18 cellular contexts compared by ENCODE assay signal in the genomic region with DNA sequence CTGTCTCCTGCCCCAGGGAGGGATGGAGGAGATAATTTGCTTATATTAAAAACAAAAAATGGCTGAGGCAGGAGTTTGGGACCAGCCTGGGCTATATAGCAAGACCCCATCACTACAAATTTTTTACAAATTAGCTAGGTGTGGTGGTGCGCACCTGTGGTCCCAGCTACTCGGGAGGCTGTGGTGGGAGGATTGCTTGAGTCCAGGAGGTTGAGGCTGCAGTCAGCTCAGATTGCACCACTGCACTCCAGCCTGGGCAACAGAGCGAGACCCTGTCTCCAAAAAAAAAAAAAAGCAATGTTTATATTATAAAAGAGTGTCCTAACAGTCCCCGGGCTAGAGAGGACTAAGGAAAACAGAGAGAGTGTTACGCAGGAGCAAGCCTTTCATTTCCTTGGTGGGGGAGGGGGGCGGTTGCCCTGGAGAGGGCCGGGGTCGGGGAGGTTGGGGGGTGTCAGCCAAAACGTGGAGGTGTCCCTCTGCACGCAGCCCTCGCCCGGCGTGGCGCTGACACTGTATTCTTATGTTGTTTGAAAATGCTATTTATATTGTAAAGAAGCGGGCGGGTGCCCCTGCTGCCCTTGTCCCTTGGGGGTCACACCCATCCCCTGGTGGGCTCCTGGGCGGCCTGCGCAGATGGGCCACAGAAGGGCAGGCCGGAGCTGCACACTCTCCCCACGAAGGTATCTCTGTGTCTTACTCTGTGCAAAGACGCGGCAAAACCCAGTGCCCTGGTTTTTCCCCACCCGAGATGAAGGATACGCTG.
A peak's percentile ranks its signal among the peaks of the same experiment; 100 is the strongest.
DNase-seq lines count a peak whose midpoint lies in the region; ATAC-seq, FAIRE-seq and TF ChIP-seq lines count a peak whose summit lies in the region.
"Had no signal": no experiment of that assay in that cellular context is flagged by ENCODE, and none has a peak within 500 bp of the region (broad histone marks: within the 10 kb centered on the region; RNA-seq: fewer than 3 reads in every experiment).

No MANE protein-coding gene starts in this region.

- H3K9me3 Mint-ChIP-seq in naive B cell: peaks cover 0 to 7% (median 0%) of the 10 kb centered on the region in 7 donors
- H3K9me3 Mint-ChIP-seq in stimulated activated memory B cell treated with anti-CD40 and anti-IgM and Interleukin-4, amounts not matched to agents 10 μg/mL and 1 μg/mL and 100 μg/mL, for 72 hours: peaks cover 3% of the 10 kb centered on the region

- H3K27me3 Mint-ChIP-seq in naive B cell: no peaks in the 10 kb centered on the region
- no peaks in the 10 kb centered on the region for H3K27me3 Mint-ChIP-seq in stimulated activated memory B cell treated with anti-CD40 and anti-IgM and Interleukin-4, amounts not matched to agents 10 μg/mL and 1 μg/mL and 100 μg/mL, for 72 hours

- H3K4me1 Mint-ChIP-seq in naive B cell: peaks cover 11 to 20% (median 15%) of the 10 kb centered on the region in 3 donors
- no peaks in the 10 kb centered on the region for H3K4me1 Mint-ChIP-seq in stimulated activated memory B cell treated with anti-CD40 and anti-IgM and Interleukin-4, amounts not matched to agents 10 μg/mL and 1 μg/mL and 100 μg/mL, for 72 hours

- H3K27me3 ChIP-seq in H7 (ENCODE audit: control insufficient read depth, insufficient read depth, low read length): no peaks in the 10 kb centered on the region
- H3K27me3 ChIP-seq: BLaER1 treated with 17β-estradiol and CSF1 and Interleukin-3, amounts not matched to agents 10 nM and 100 nM had no signal

- no peak for TF ChIP-seq CTCF in D721Med (IDR thresholded peaks at IDR 0.05; ENCODE audit: insufficient read depth, missing control alignments)

- peak; percentile 12 for DNase-seq in D721Med (ENCODE audit: insufficient read length, low spot score)
- peak; percentile 56 for DNase-seq in H7
- no peak for DNase-seq in naive B cell
- DNase-seq in NCI-H1694 (lab: John Stamatoyannopoulos, UW): no peak
- DNase-seq in activated CD4-positive, alpha-beta T cell treated with anti-CD3 and anti-CD28 coated beads for 4 hours: no peak
- DNase-seq: Calu3, IMR-90, MM.1S, NCI-H1092 treated with DMSO at 0.1 percent for 48 hours, NCI-H146, NCI-H2081 treated with DMSO at 0.1 percent for 48 hours, NCI-H446 treated with DMSO at 0.1 percent for 48 hours, SHP77 treated with DMSO at 0.1 percent for 48 hours had no signal

- ATAC-seq in naive B cell (ENCODE audit: low read depth in 2 of 2) (no peak), HG02610 (IDR thresholded peaks at IDR 0.05; ENCODE audit: unreplicated experiment) (no peak)
- ATAC-seq in stimulated activated memory B cell treated with anti-CD40 and anti-IgM and Interleukin-4, amounts not matched to agents 10 μg/mL and 1 μg/mL and 100 μg/mL, for 72 hours: no peak

- H3K36me3 Mint-ChIP-seq in naive B cell: peaks cover 0 to 8% of the 10 kb centered on the region in 2 donors
- peaks cover 33% of the 10 kb centered on the region for H3K36me3 Mint-ChIP-seq in stimulated activated memory B cell treated with anti-CD40 and anti-IgM and Interleukin-4, amounts not matched to agents 10 μg/mL and 1 μg/mL and 100 μg/mL, for 72 hours

- H3K36me3 ChIP-seq in H7 (replicated peaks; ENCODE audit: control insufficient read depth, insufficient read depth, low read length): no peaks in the 10 kb centered on the region

- no peak overlapping the region for H3K4me3 Mint-ChIP-seq in naive B cell
- H3K4me3 Mint-ChIP-seq in stimulated activated memory B cell treated with anti-CD40 and anti-IgM and Interleukin-4, amounts not matched to agents 10 μg/mL and 1 μg/mL and 100 μg/mL, for 72 hours: no peak overlapping the region
- H3K4me3 Mint-ChIP-seq: CD8-positive, alpha-beta T cell had no signal

- peak overlapping the region in 5 of 6 donors; percentile 18 to 83 (median 65) for H3K27ac Mint-ChIP-seq in naive B cell
- peak overlapping the region; percentile 46 for H3K27ac Mint-ChIP-seq in stimulated activated memory B cell treated with anti-CD40 and anti-IgM and Interleukin-4, amounts not matched to agents 10 μg/mL and 1 μg/mL and 100 μg/mL, for 72 hours
- H3K27ac Mint-ChIP-seq: CD8-positive, alpha-beta T cell had no signal

- FAIRE-seq in D721Med (lab: Jason Lieb, UNC): no peak
- FAIRE-seq: H54 had no signal

- no peak overlapping the region for H3K4me3 ChIP-seq in H7 (ENCODE audit: insufficient read depth, low read depth, low read length)
- H3K4me3 ChIP-seq: BLaER1 treated with 17β-estradiol and CSF1 and Interleukin-3, amounts not matched to agents 10 nM and 100 nM had no signal

Comparison
In these comparisons a context has a peak if more than half of its experiments do, and no peak if none do; other contexts are left out.
1. DNase-seq: peak in D721Med (single experiment) and H7 (single experiment); none in naive B cell (single experiment), NCI-H1694 (single experiment) and activated CD4-positive, alpha-beta T cell treated with anti-CD3 and anti-CD28 coated beads for 4 hours (0 of 2).